Comparison of ENCODE assay signal across 8 cellular contexts in the genomic region with DNA sequence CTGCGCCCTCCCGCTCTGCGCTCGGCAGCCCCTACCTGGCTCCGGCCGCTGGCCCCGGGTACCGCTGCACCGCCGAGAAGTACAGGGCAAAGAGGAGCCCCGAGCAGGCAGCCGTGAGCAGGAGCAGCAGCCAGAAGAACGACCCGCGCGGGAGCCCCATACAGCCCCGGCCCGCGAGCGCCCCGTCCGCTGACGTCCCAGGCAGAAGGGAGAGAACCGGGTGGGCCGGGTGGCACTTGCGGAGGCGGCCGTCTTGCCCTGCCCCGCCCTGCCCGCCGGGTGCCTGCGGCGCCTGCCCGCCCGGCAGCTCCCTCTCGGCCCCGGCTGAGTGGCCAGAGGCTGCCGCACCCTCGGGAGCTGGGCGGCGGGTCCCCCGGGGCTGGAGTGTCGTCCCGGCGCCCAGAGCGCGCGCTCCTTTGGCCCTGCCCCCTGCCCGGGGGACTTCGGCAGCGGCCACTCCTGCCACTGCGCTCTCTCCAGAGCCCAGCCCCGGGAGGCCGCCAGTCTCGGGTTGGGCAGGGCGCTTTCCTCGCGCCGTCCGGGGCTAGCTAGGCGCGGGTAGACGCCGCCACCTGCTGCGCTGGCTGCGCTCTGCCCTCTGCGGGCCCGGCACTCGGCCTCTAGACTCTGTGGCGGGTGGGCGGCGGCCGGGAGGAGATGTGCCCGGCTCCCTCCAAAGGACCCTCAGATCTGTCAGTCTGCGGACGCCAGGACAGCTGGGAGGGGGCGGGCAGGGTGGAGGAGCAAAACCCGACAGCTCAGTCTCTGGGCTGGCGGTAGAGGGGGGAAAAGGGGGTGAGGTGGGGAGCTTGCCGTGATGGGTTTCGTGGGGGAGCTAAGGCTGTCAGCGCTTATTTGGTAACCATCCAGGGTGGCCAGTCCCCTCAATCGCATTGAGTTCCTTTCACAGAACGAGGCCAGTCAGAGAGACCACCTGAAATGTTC. TPM values are rescaled to one million over a fixed set of nuclear protein-coding genes. Genes with fewer than 3 reads are reported as not detected.
DNase-seq lines count a peak whose midpoint lies in the region; ATAC-seq and TF ChIP-seq lines count a peak whose summit lies in the region.

A gene (minus strand): TSS at position 212 of the 945 bp plus-strand sequence. CDS start 52 bp downstream, at position 160.

- intact Hi-C loops in Caco-2 (cut with micrococcal nuclease; ENCODE audit: unreplicated experiment) (loop anchor here (5.0 kb wide), 1 partner anchor 36 kb away; no protein-coding TSS in a partner anchor), colonic mucosa (cut with DNase I) (no loop called here)

- peak within 1 kb of the TSS; percentile 32 to 78 for H3K9ac ChIP-seq in colonic mucosa (ENCODE audit: low read depth in 2 of 2, low read length in 2 of 2)

- H3K36me3 ChIP-seq in Caco-2 (ENCODE audit: control insufficient read depth, insufficient read depth, low read length): no peaks in the 10 kb centered on the region
- no peaks in the 10 kb centered on the region for H3K36me3 ChIP-seq in colonic mucosa

- no peaks in the 10 kb centered on the region for H3K9me3 ChIP-seq in Caco-2
- no peaks in the 10 kb centered on the region for H3K9me3 ChIP-seq in colonic mucosa

- no peak within 1 kb of the TSS for H3K27ac Mint-ChIP-seq in Caco-2 (ENCODE audit: unreplicated experiment)

- no peaks in the 10 kb centered on the region for H3K9me3 Mint-ChIP-seq in Caco-2 (ENCODE audit: unreplicated experiment)

- CTCF ChIA-PET in Caco-2 (lab: Charles Lee): interaction anchor here (0.6 to 1.5 kb wide), 5 partner anchors 12 to 462 kb away, joined by 3 to 6 read pairs (median 4); no protein-coding TSS in a partner anchor

- no peaks in the 10 kb centered on the region for H3K27me3 Mint-ChIP-seq in Caco-2 (ENCODE audit: insufficient read depth, unreplicated experiment)

- H3K4me3 Mint-ChIP-seq in Caco-2 (ENCODE audit: unreplicated experiment): peak within 1 kb of the TSS; percentile 62

- TF ChIP-seq CTCF in Caco-2 (IDR thresholded peaks at IDR 0.05; ENCODE audit: insufficient read depth in 1 of 2, low read depth in 1 of 2, low read length in 1 of 2, severe bottlenecking in 1 of 2, unreplicated experiment in 1 of 2): peak in 1 of 2 experiments; percentile 30
- no peak for TF ChIP-seq CTCF in colonic mucosa (IDR thresholded peaks at IDR 0.05)

- no peaks in the 10 kb centered on the region for H3K36me3 Mint-ChIP-seq in Caco-2 (ENCODE audit: insufficient read depth, unreplicated experiment)

- H3K4me3 ChIP-seq in Caco-2 (ENCODE audit: low read depth, low read length) (peak within 1 kb of the TSS; percentile 40), colonic mucosa (peak within 1 kb of the TSS; percentile 69)

- peak within 1 kb of the TSS; percentile 40 for H3K27ac ChIP-seq in colonic mucosa

- H3K4me1 Mint-ChIP-seq in Caco-2 (ENCODE audit: low read depth, unreplicated experiment): peaks cover 20% of the 10 kb centered on the region

- BruUV-seq in Caco-2 (replicated peaks; lab: Mats Ljungman, UMichigan): no TSS peak

- POLR2A ChIA-PET in Caco-2 (lab: Charles Lee): interaction anchor here (0.6 to 0.8 kb wide), 3 partner anchors 13 to 30 kb away, joined by 3 to 5 read pairs (median 4); no protein-coding TSS in a partner anchor

- H3K27me3 ChIP-seq in Caco-2 (replicated peaks; ENCODE audit: control insufficient read depth, insufficient read depth, low read length): no peaks in the 10 kb centered on the region
- H3K27me3 ChIP-seq in colonic mucosa: peaks cover 25% of the 10 kb centered on the region

- ATAC-seq in left lobe of liver: peak; percentile 83
- ATAC-seq in GM21515 (IDR thresholded peaks at IDR 0.05; ENCODE audit: unreplicated experiment): no peak
- ATAC-seq in GM19324 (IDR thresholded peaks at IDR 0.05; ENCODE audit: low FRiP score, unreplicated experiment): no peak

- H3K4me1 ChIP-seq in Caco-2 (peaks cover 28% of the 10 kb centered on the region), colonic mucosa (no peaks in the 10 kb centered on the region)

- peak; percentile 71 to 81 for DNase-seq in Caco-2
- peak; percentile 75 for DNase-seq in HuH-7.5 (ENCODE audit: low spot score)
- DNase-seq in T-helper 22 cell (ENCODE audit: low read depth): peak; percentile 8
- peak; percentile 75 for DNase-seq in colonic mucosa
- peak; percentile 81 for DNase-seq in left lobe of liver (ENCODE audit: low spot score)
- DNase-seq in stimulated activated CD8-positive, alpha-beta memory T cell treated with anti-CD3 and anti-CD28 coated beads, Interleukin-2, amount 100 ng/mL, for 48 hours (ENCODE audit: low read depth in 2 of 2): peak; percentile 25 to 28

RNA-seq across cellular contexts. Expression of the gene that starts here (rescaled TPM):
- total RNA-seq in Caco-2 (2022) (0.77 and 2.5 TPM in 2 replicates), colonic mucosa (1 to 10 TPM; 3.8 to 6.3 TPM), left lobe of liver (4.0 TPM)

Comparison
In these comparisons a context has a peak if more than half of its experiments do, and no peak if none do; other contexts are left out.
1. DNase-seq: peak in every context shown above with its lines; median percentile 81 in left lobe of liver; 76 in Caco-2; 75 in HuH-7.5; 75 in colonic mucosa; 26 in stimulated activated CD8-positive, alpha-beta memory T cell treated with anti-CD3 and anti-CD28 coated beads, Interleukin-2, amount 100 ng/mL, for 48 hours; 8 in T-helper 22 cell.